In the genomic region with DNA sequence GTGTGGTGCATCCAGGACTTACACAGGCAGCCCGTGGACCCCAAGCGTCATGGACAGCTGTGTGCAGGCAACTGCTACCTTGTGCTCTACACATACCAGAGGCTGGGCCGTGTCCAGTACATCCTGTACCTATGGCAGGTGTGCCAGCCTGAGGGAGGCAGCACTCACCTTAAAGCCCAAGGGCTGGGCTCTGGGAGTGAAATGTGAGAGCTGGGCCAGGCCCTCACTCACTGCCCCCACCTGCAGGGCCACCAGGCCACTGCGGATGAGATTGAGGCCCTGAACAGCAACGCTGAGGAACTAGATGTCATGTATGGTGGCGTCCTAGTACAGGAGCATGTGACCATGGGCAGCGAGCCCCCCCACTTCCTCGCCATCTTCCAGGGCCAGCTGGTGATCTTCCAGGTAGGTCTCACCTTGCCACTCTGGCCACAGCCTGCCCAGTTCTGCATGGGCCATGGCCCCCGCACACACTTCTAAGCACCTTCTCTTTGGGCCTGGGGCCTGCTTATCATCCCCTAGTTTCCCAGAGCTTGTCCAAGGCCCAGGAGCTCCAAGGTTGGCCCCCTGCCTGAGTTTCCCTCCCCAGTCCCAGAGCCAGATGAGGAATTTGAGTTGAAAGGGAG, we compare ENCODE assay signal across 1 cellular context.
TF ChIP-seq lines count a peak whose summit lies in the region.

No MANE protein-coding gene starts in this region.

TF ChIP-seq in Ishikawa, 13 proteins besides CTCF, POLR2A, EP300 and RAD21 (continued from another document):
- TF ChIP-seq, protein P1, sequence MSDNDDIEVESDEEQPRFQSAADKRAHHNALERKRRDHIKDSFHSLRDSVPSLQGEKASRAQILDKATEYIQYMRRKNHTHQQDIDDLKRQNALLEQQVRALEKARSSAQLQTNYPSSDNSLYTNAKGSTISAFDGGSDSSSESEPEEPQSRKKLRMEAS (IDR thresholded peaks at IDR 0.05) = no peak
- no peak for TF ChIP-seq TAF1 (IDR thresholded peaks at IDR 0.05; ENCODE audit: low read depth)
- TF ChIP-seq TEAD4 (IDR thresholded peaks at IDR 0.05) = no peak
- no peak for TF ChIP-seq CREB1 (IDR thresholded peaks at IDR 0.05; ENCODE audit: low read depth)
- no peak for TF ChIP-seq CEBPB (IDR thresholded peaks at IDR 0.05)
